Comparison of ENCODE assay signal across 8 cellular contexts in the genomic region with DNA sequence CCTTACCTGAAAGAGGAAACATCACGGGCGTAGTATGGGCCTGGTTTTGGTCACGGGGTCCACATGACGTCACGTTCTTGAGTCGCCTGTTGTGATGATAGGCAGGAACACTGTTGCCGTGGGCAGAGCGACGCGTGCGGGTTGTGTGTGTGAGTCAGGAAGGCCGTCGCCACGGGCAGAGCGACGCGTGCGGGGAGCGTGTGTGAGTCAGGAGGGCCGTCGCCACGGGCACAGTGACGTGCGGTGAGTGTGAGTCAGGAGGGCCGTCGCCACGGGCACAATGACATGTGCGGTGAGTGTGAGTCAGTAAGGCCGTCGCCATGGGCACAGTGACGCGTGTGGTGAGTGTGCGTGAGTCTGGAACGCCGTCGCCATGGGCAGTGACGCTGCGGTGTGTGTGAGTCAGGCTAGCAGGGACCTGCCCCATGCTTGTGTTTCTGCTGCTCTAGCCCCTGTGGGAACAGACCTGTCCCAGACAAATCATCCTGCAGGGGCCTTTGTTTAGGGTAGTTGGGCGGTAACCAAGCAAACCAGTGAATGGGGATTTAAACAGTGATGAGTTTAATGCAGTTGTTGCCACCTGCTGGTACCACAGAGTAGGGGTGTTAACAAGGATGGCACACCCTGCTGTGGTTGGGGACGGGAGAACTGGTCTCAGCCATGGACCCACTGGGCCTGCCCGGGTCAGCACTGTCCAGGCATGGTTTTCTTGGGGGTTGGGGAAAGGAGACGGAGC. TPM values are rescaled to one million over a fixed set of nuclear protein-coding genes. Genes with fewer than 3 reads are reported as not detected.
DNase-seq lines count a peak whose midpoint lies in the region; ATAC-seq, FAIRE-seq and TF ChIP-seq lines count a peak whose summit lies in the region.

No MANE protein-coding gene starts in this region.

- peak overlapping the region; percentile 82 for H3K27ac ChIP-seq in ACC112 (ENCODE audit: low read depth, low read length)
- peak overlapping the region; percentile 82 for H3K27ac ChIP-seq in endothelial cell of umbilical vein (ENCODE audit: insufficient read depth, low read depth, low read length)
- no peak overlapping the region for H3K27ac ChIP-seq in ascending aorta

- H3K9me3 ChIP-seq in endothelial cell of umbilical vein (replicated peaks; ENCODE audit: control insufficient read depth, insufficient read depth, low read length) (no peaks in the 10 kb centered on the region), ascending aorta (no peaks in the 10 kb centered on the region)

- BruUV-seq in endothelial cell of umbilical vein (replicated peaks; lab: Mats Ljungman, UMichigan) = no TSS peak

- intact Hi-C loops in endothelial cell of umbilical vein (cut with micrococcal nuclease) = no loop called here
- intact Hi-C loops in ascending aorta (cut with DNase I) = no loop called here

- no peak for TF ChIP-seq POLR2A in endothelial cell of umbilical vein (IDR thresholded peaks at IDR 0.05; ENCODE audit: low read depth, low read length)

- peak in 1 of 2 donors; percentile 7 for TF ChIP-seq CTCF in endothelial cell of umbilical vein (IDR thresholded peaks at IDR 0.05; ENCODE audit: extremely low read depth in 1 of 2, insufficient read depth in 1 of 2, low read depth in 1 of 2, low read length in 2 of 2)
- no peak for TF ChIP-seq CTCF in ascending aorta (IDR thresholded peaks at IDR 0.05)

- no peaks in the 10 kb centered on the region for H3K4me1 ChIP-seq in ACC112 (ENCODE audit: control insufficient read depth, insufficient read depth, low read length, unreplicated experiment)
- peaks cover 4% of the 10 kb centered on the region for H3K4me1 ChIP-seq in endothelial cell of umbilical vein (ENCODE audit: control insufficient read depth, extremely low read depth, insufficient read depth, low read length)
- no peaks in the 10 kb centered on the region for H3K4me1 ChIP-seq in ascending aorta

- in situ Hi-C loops in KBM-7 (cut with MboI; ENCODE audit: low pct_unique_long_range_greater_than_20kb, low sequenced_read_pairs) = no loop called here

- H3K9me1 ChIP-seq in endothelial cell of umbilical vein (replicated peaks; ENCODE audit: control insufficient read depth, extremely low read depth, insufficient read depth, low read length) = no peaks in the 10 kb centered on the region

- H4K20me1 ChIP-seq in endothelial cell of umbilical vein (replicated peaks; ENCODE audit: control insufficient read depth, extremely low read depth, insufficient read depth, low read length) = no peaks in the 10 kb centered on the region

- CTCF ChIA-PET in endothelial cell of umbilical vein (lab: Charles Lee) = interaction anchor here (0.9 to 1.5 kb wide), 3 partner anchors 10 to 20 kb away, joined by 3 to 4 read pairs (median 4); a partner anchor contains a TSS

- peak; percentile 56 for FAIRE-seq in endothelial cell of umbilical vein (lab: Jason Lieb, UNC)

- H3K4me3 ChIP-seq in ACC112 (ENCODE audit: low read depth, low read length) (no peak overlapping the region), endothelial cell of umbilical vein (replicated peaks in 1 of 3; ENCODE audit: insufficient read depth in 1 of 3, low read depth in 1 of 3, low read length in 3 of 3) (no peak overlapping the region), ascending aorta (no peak overlapping the region)

- dilution Hi-C loops in endothelial cell of umbilical vein (cut with MboI; ENCODE audit: extremely low pct_ligation_motif_present, low sequenced_read_pairs) = no loop called here

- DNase-seq in KBM-7 (peak; percentile 15), endothelial cell of umbilical vein (ENCODE audit: low read depth, low spot score) (peak; percentile 51), smooth muscle cell of the brain vasculature (ENCODE audit: low read depth, low spot score) (peak; percentile 57), ascending aorta (ENCODE audit: low spot score in 2 of 2) (no peak), pons (ENCODE audit: low spot score) (no peak)
- DNase-seq in activated CD4-positive, alpha-beta T cell treated with anti-CD3 and anti-CD28 coated beads, Interleukin-2, amount 50 U/mL, for 1 hour = peak; percentile 71

- no peak overlapping the region for H3K4me2 ChIP-seq in endothelial cell of umbilical vein (ENCODE audit: insufficient read depth, low read length)

- H2AFZ ChIP-seq in ACC112 (ENCODE audit: low read length, unreplicated experiment) (no peak overlapping the region), endothelial cell of umbilical vein (ENCODE audit: low read depth, low read length) (no peak overlapping the region)

- H3K27me3 ChIP-seq in ACC112 (ENCODE audit: insufficient read depth, low read length) = no peaks in the 10 kb centered on the region
- H3K27me3 ChIP-seq in endothelial cell of umbilical vein (ENCODE audit: control insufficient read depth in 2 of 2, insufficient read depth in 2 of 2, low read length in 2 of 2) = no peaks in the 10 kb centered on the region
- H3K27me3 ChIP-seq in ascending aorta = no peaks in the 10 kb centered on the region

- H3K36me3 ChIP-seq in ACC112 (ENCODE audit: insufficient read depth, low read length) (no peaks in the 10 kb centered on the region; the same call in 1 of the 2 replicates), endothelial cell of umbilical vein (ENCODE audit: control insufficient read depth in 2 of 2, extremely low read depth in 1 of 2, insufficient read depth in 2 of 2, low read length in 2 of 2) (peaks cover 3 to 8% of the 10 kb centered on the region in 2 experiments), ascending aorta (no peaks in the 10 kb centered on the region)

- ATAC-seq in HG03565 (IDR thresholded peaks at IDR 0.05; ENCODE audit: unreplicated experiment) = no peak

- H3K79me2 ChIP-seq in ACC112 (ENCODE audit: control insufficient read depth, insufficient read depth, low read length, unreplicated experiment) = no peaks in the 10 kb centered on the region
- H3K79me2 ChIP-seq in endothelial cell of umbilical vein (ENCODE audit: control insufficient read depth, insufficient read depth, low read length) = no peaks in the 10 kb centered on the region

- peak overlapping the region; percentile 54 for H3K9ac ChIP-seq in endothelial cell of umbilical vein (replicated peaks; ENCODE audit: extremely low read depth, insufficient read depth, low read length)

- POLR2A ChIA-PET in endothelial cell of umbilical vein (lab: Charles Lee) = no interaction called here

TF ChIP-seq in endothelial cell of umbilical vein, 7 proteins besides CTCF, POLR2A, EP300 and RAD21:
- TF ChIP-seq, protein P1, sequence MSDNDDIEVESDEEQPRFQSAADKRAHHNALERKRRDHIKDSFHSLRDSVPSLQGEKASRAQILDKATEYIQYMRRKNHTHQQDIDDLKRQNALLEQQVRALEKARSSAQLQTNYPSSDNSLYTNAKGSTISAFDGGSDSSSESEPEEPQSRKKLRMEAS (IDR thresholded peaks at IDR 0.05; ENCODE audit: insufficient read depth, insufficient read length) = peak; percentile 52
- TF ChIP-seq FOS (IDR thresholded peaks at IDR 0.05; ENCODE audit: borderline replicate concordance, insufficient read depth, low read length) (no peak), POLR2AphosphoS5 (IDR thresholded peaks at IDR 0.05; ENCODE audit: insufficient read depth, low read depth, low read length) (peak; percentile 27), JUN (IDR thresholded peaks at IDR 0.05; ENCODE audit: borderline replicate concordance, insufficient read depth, insufficient read length, low read depth) (peak; percentile 72)

RNA-seq across cellular contexts. Expression of a gene that starts 19.8 kb away (rescaled TPM):
- total RNA-seq in endothelial cell of umbilical vein = 32.9 and 39.0 TPM in 2 replicates
- polyA plus RNA-seq in endothelial cell of umbilical vein = 14.9 and 17.4 TPM in 2 replicates
- 24.9 and 27.5 TPM in 2 replicates for polyA plus RNA-seq in endothelial cell of umbilical vein (2011; cell fraction: cytosol; rRNA removed)
- polyA plus RNA-seq in endothelial cell of umbilical vein (2011; cell fraction: nucleus; rRNA removed) = 22.6 and 26.0 TPM in 2 replicates
- polyA plus RNA-seq in endothelial cell of umbilical vein (2012) = 15.6 and 37.0 TPM in 2 replicates
- 20.8 and 24.2 TPM in 2 replicates for polyA minus RNA-seq in endothelial cell of umbilical vein
- polyA minus RNA-seq in endothelial cell of umbilical vein (2011; cell fraction: cytosol; rRNA and poly(A)+ RNA removed) = 51.3 TPM
- polyA minus RNA-seq in endothelial cell of umbilical vein (2011; cell fraction: nucleus; rRNA and poly(A)+ RNA removed) = 8.2 and 13.0 TPM in 2 replicates
- not detected for total RNA-seq in ascending aorta

RNA-seq across cellular contexts. Expression of a gene that starts 19.9 kb away (rescaled TPM):
- total RNA-seq in endothelial cell of umbilical vein (58.5 and 67.6 TPM in 2 replicates), ascending aorta (13.6 TPM)
- polyA plus RNA-seq in endothelial cell of umbilical vein = 14.7 and 17.6 TPM in 2 replicates
- 16.4 and 17.2 TPM in 2 replicates for polyA plus RNA-seq in endothelial cell of umbilical vein (2011; cell fraction: cytosol; rRNA removed)
- 75.4 and 76.8 TPM in 2 replicates for polyA plus RNA-seq in endothelial cell of umbilical vein (2011; cell fraction: nucleus; rRNA removed)
- 32.8 and 37.0 TPM in 2 replicates for polyA plus RNA-seq in endothelial cell of umbilical vein (2012)
- polyA minus RNA-seq in endothelial cell of umbilical vein = 24.6 and 29.8 TPM in 2 replicates
- polyA minus RNA-seq in endothelial cell of umbilical vein (2011; cell fraction: cytosol; rRNA and poly(A)+ RNA removed) = 27.5 TPM
- polyA minus RNA-seq in endothelial cell of umbilical vein (2011; cell fraction: nucleus; rRNA and poly(A)+ RNA removed) = 35.2 and 41.8 TPM in 2 replicates

Comparison
In these comparisons a context has a peak if more than half of its experiments do, and no peak if none do; other contexts are left out.
1. H3K27ac ChIP-seq: peak in ACC112 (single experiment) and endothelial cell of umbilical vein (single experiment); none in ascending aorta (0 of 2).
2. DNase-seq: peak in KBM-7 (single experiment), activated CD4-positive, alpha-beta T cell treated with anti-CD3 and anti-CD28 coated beads, Interleukin-2, amount 50 U/mL, for 1 hour (single experiment), endothelial cell of umbilical vein (single experiment) and smooth muscle cell of the brain vasculature (single experiment); none in ascending aorta (0 of 2) and pons (single experiment).
3. RNA of a gene that starts 19.8 kb away (total RNA-seq): 32.9 to 39.0 TPM in endothelial cell of umbilical vein; not detected in ascending aorta (single experiment); every median in the first group is over 10 times any median in the second.